ENCODE assay signal across 26 cellular contexts in the genomic region with DNA sequence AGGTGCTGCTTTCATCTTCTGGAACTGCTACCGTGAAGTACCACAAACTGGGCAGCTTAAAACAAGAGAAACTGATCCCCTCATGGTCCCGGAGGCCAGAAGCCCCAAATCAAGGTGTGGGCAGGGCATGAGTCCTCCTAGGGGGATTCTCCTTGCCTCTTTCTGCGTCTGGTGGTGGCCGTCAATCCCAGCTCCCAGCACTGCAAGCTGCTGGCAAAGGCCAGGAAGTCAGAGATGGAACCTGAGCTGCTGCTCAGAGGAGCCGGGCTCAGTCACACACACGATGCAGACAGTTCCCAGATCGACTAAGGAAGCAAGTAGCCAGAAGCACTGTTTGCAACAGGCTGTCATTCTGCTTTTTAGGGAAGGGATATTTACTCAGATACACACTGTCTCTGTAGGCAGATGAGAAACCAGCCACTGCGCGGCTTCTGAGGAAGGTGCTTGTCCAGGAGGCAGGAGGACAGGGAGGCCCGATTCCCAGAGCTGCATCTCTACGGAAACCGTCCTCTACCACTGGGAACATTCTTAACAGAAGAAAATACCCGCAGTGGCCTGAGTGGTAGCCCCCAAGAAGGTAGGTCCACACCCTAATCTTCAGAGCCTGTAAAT. TPM values are rescaled to one million over a fixed set of nuclear protein-coding genes. Genes with fewer than 3 reads are reported as not detected.
"Had no signal": no experiment of that assay in that cellular context is flagged by ENCODE, and none has a peak within 500 bp of the region (broad histone marks: within the 10 kb centered on the region; RNA-seq: fewer than 3 reads in every experiment).

No MANE protein-coding gene starts in this region.

- DNase-seq: activated CD4-positive, alpha-beta T cell treated with anti-CD3 and anti-CD28 coated beads for 4 hours; activated CD8-positive, alpha-beta memory T cell treated with anti-CD3 and anti-CD28 coated beads, Interleukin-2, amount 50 U/mL, for 4 hours; activated CD8-positive, alpha-beta T cell treated with anti-CD3 and anti-CD28 coated beads for 36 hours; activated naive CD4-positive, alpha-beta T cell treated with anti-CD3 and anti-CD28 coated beads for 36 hours; activated naive CD8-positive, alpha-beta T cell treated with anti-CD3 and anti-CD28 coated beads for 36 hours; activated T-cell treated with anti-CD3 and anti-CD28 coated beads, Interleukin-2, amount 50 U/mL, for 1 hour; cerebellar nuclear complex; MG63; MV-4-11; NCI-H1092 treated with DMSO at 0.1 percent for 48 hours; NCI-H1417 treated with DMSO at 0.1 percent for 48 hours; NCI-H1694; NCI-H2029; NCI-H510A treated with DMSO at 0.1 percent for 48 hours; NCI-H69; NK-92 treated with Interleukin-12 subunit alpha and Interleukin-12 subunit beta, amount 100 ng/mL, for 24 hours; OCI-M1; Peyer's patch; SHP77 treated with DMSO at 0.1 percent for 48 hours; T-helper 1 cell had no signal

- H3K27ac ChIP-seq: Peyer's patch, RWPE1 had no signal

- FAIRE-seq: colon had no signal

- H3K9me3 ChIP-seq: MG63, Peyer's patch had no signal

- H3K4me1 ChIP-seq: Peyer's patch had no signal

- ATAC-seq: activated CD4-positive, CD25-positive, alpha-beta regulatory T cell treated with anti-CD3 and anti-CD28 coated beads, Interleukin-2, amount 50 U/mL, for 24 hours; activated CD8-positive, alpha-beta T cell treated with anti-CD3 and anti-CD28 coated beads for 36 hours had no signal

- H3K36me3 ChIP-seq: MG63, Peyer's patch had no signal

- H3K4me3 ChIP-seq: MG63, Peyer's patch had no signal

- H3K27me3 ChIP-seq: MG63, Peyer's patch had no signal

RNA-seq across cellular contexts. Expression of gene BHLHE23, which starts 15.5 kb away (rescaled TPM):
- total RNA-seq: activated CD8-positive, alpha-beta T cell treated with anti-CD3 and anti-CD28 coated beads for 36 hours; activated naive CD4-positive, alpha-beta T cell treated with anti-CD3 and anti-CD28 coated beads for 36 hours; activated naive CD8-positive, alpha-beta T cell treated with anti-CD3 and anti-CD28 coated beads for 36 hours; cardiac septum; Peyer's patch; T-helper 2 cell treated with Interferon-gamma antibody and Interleukin-4, amounts not matched to agents 100 ng/mL and 5 ng/mL, for 36 hours had no signal
- polyA plus RNA-seq: adipose tissue had no signal
